Comparison of ENCODE assay signal across 13 cellular contexts in genomic region chr11:121560251-121560650, GRCh38.
"Had no signal": no experiment of that assay in that cellular context is flagged by ENCODE, and none has a peak within 500 bp of the region (broad histone marks: within the 10 kb centered on the region; RNA-seq: fewer than 3 reads in every experiment).

No MANE protein-coding gene starts in this region.

- H3K27me3 Mint-ChIP-seq: activated naive CD8-positive, alpha-beta T cell treated with anti-CD3 and anti-CD28 coated beads, Interleukin-2, amount 10 ng/mL, durations not matched to agents 7 days and 5 days; stimulated activated naive CD8-positive, alpha-beta T cell treated with anti-CD3 and anti-CD28 coated beads, Interleukin-15, Interleukin-2, amounts not matched to agents 100 ng/mL and 50 ng/mL, for 24 hours had no signal

- H3K27ac Mint-ChIP-seq: activated naive CD8-positive, alpha-beta T cell treated with anti-CD3 and anti-CD28 coated beads, Interleukin-2, amount 10 ng/mL, durations not matched to agents 7 days and 5 days; nephron; stimulated activated naive CD8-positive, alpha-beta T cell treated with anti-CD3 and anti-CD28 coated beads, Interleukin-15, Interleukin-2, amounts not matched to agents 100 ng/mL and 50 ng/mL, for 24 hours; WTC11 had no signal

- ATAC-seq: heart left ventricle, lower lobe of right lung, WTC11 had no signal

- H3K4me3 Mint-ChIP-seq: activated naive CD8-positive, alpha-beta T cell treated with anti-CD3 and anti-CD28 coated beads, Interleukin-2, amount 10 ng/mL, durations not matched to agents 7 days and 5 days; nephron; stimulated activated naive CD8-positive, alpha-beta T cell treated with anti-CD3 and anti-CD28 coated beads, Interleukin-15, Interleukin-2, amounts not matched to agents 100 ng/mL and 50 ng/mL, for 24 hours; WTC11 had no signal

- DNase-seq: activated CD4-positive, alpha-beta T cell treated with anti-CD3 and anti-CD28 coated beads, Interleukin-2, amount 50 U/mL, for 48 hours; activated effector memory CD4-positive, alpha-beta T cell treated with anti-CD3 and anti-CD28 coated beads, Interleukin-2, amount 50 U/mL, for 16 hours; activated naive CD8-positive, alpha-beta T cell treated with anti-CD3 and anti-CD28 coated beads, Interleukin-2, amount 10 ng/mL, durations not matched to agents 7 days and 5 days; cortex of kidney; heart left ventricle; lower lobe of right lung; ovary; T-helper 1 cell; T-helper 9 cell; tibial artery had no signal

- H3K9me3 Mint-ChIP-seq: activated naive CD8-positive, alpha-beta T cell treated with anti-CD3 and anti-CD28 coated beads, Interleukin-2, amount 10 ng/mL, durations not matched to agents 7 days and 5 days; nephron; stimulated activated naive CD8-positive, alpha-beta T cell treated with anti-CD3 and anti-CD28 coated beads, Interleukin-15, Interleukin-2, amounts not matched to agents 100 ng/mL and 50 ng/mL, for 24 hours; WTC11 had no signal
